Comparison of ENCODE assay signal across 3 cellular contexts in genomic region chr18:5238371-5238758, GRCh38.
TF ChIP-seq lines count a peak whose summit lies in the region.

No MANE protein-coding gene starts in this region.

TF ChIP-seq in A549, 52 proteins besides CTCF, POLR2A, EP300 and RAD21 (continued from another document):
- TF ChIP-seq, protein P1, sequence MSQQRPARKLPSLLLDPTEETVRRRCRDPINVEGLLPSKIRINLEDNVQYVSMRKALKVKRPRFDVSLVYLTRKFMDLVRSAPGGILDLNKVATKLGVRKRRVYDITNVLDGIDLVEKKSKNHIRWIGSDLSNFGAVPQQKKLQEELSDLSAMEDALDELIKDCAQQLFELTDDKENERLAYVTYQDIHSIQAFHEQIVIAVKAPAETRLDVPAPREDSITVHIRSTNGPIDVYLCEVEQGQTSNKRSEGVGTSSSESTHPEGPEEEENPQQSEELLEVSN (IDR thresholded peaks at IDR 0.05; ENCODE audit: borderline replicate concordance, low read depth), result no peak
- TF ChIP-seq CBX8 (IDR thresholded peaks at IDR 0.05), result no peak
- no peak for TF ChIP-seq MYC (IDR thresholded peaks at IDR 0.05; ENCODE audit: borderline replicate concordance, low read length)
- no peak for TF ChIP-seq ZSCAN20 (CRISPR knock-in tag; IDR thresholded peaks at IDR 0.05)
- TF ChIP-seq ATOH8 (CRISPR knock-in tag; IDR thresholded peaks at IDR 0.05; ENCODE audit: low read depth), result no peak
- TF ChIP-seq MAX (IDR thresholded peaks at IDR 0.05), result no peak
- no peak for TF ChIP-seq FOSL2 (IDR thresholded peaks at IDR 0.05)
- no peak for TF ChIP-seq FOSL2 (CRISPR knock-in tag; IDR thresholded peaks at IDR 0.05)
- no peak for TF ChIP-seq RFX5 (IDR thresholded peaks at IDR 0.05)
- TF ChIP-seq, protein P2, sequence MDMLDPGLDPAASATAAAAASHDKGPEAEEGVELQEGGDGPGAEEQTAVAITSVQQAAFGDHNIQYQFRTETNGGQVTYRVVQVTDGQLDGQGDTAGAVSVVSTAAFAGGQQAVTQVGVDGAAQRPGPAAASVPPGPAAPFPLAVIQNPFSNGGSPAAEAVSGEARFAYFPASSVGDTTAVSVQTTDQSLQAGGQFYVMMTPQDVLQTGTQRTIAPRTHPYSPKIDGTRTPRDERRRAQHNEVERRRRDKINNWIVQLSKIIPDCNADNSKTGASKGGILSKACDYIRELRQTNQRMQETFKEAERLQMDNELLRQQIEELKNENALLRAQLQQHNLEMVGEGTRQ (IDR thresholded peaks at IDR 0.05), result no peak
- TF ChIP-seq CBX2 (IDR thresholded peaks at IDR 0.05; ENCODE audit: borderline replicate concordance, low read depth), result no peak

TF ChIP-seq in SK-N-SH treated with all-trans-retinoic acid at 6 μM for 48 hours, 23 proteins besides CTCF, POLR2A, EP300 and RAD21:
- TF ChIP-seq, protein P3, sequence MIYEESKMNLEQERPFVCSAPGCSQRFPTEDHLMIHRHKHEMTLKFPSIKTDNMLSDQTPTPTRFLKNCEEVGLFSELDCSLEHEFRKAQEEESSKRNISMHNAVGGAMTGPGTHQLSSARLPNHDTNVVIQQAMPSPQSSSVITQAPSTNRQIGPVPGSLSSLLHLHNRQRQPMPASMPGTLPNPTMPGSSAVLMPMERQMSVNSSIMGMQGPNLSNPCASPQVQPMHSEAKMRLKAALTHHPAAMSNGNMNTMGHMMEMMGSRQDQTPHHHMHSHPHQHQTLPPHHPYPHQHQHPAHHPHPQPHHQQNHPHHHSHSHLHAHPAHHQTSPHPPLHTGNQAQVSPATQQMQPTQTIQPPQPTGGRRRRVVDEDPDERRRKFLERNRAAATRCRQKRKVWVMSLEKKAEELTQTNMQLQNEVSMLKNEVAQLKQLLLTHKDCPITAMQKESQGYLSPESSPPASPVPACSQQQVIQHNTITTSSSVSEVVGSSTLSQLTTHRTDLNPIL (CRISPR knock-in tag; IDR thresholded peaks at IDR 0.05; ENCODE audit: low read depth), result no peak
- TF ChIP-seq, protein P4, sequence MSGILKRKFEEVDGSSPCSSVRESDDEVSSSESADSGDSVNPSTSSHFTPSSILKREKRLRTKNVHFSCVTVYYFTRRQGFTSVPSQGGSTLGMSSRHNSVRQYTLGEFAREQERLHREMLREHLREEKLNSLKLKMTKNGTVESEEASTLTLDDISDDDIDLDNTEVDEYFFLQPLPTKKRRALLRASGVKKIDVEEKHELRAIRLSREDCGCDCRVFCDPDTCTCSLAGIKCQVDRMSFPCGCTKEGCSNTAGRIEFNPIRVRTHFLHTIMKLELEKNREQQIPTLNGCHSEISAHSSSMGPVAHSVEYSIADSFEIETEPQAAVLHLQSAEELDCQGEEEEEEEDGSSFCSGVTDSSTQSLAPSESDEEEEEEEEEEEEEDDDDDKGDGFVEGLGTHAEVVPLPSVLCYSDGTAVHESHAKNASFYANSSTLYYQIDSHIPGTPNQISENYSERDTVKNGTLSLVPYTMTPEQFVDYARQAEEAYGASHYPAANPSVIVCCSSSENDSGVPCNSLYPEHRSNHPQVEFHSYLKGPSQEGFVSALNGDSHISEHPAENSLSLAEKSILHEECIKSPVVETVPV (CRISPR knock-in tag; IDR thresholded peaks at IDR 0.05), result no peak
- TF ChIP-seq PPARA (CRISPR knock-in tag; IDR thresholded peaks at IDR 0.05; ENCODE audit: borderline replicate concordance) (no peak), RARB (CRISPR knock-in tag; IDR thresholded peaks at IDR 0.05) (no peak), PATZ1 (CRISPR knock-in tag; IDR thresholded peaks at IDR 0.05; ENCODE audit: borderline replicate concordance) (no peak), ISL1 (CRISPR knock-in tag; IDR thresholded peaks at IDR 0.05) (no peak), GLIS3 (CRISPR knock-in tag; IDR thresholded peaks at IDR 0.05) (no peak), ZNF70 (CRISPR knock-in tag; IDR thresholded peaks at IDR 0.05) (no peak), ZC3H10 (CRISPR knock-in tag; IDR thresholded peaks at IDR 0.05) (no peak), ARNTL (CRISPR knock-in tag; IDR thresholded peaks at IDR 0.05; ENCODE audit: borderline replicate concordance, low read depth) (no peak), ESRRG (CRISPR knock-in tag; IDR thresholded peaks at IDR 0.05) (no peak), TOX (CRISPR knock-in tag; IDR thresholded peaks at IDR 0.05; ENCODE audit: borderline replicate concordance) (no peak), ZFP3 (CRISPR knock-in tag; IDR thresholded peaks at IDR 0.05) (no peak), OSR1 (CRISPR knock-in tag; IDR thresholded peaks at IDR 0.05) (no peak), BACH2 (CRISPR knock-in tag; IDR thresholded peaks at IDR 0.05; ENCODE audit: borderline replicate concordance) (no peak)

TF ChIP-seq in K562, 482 proteins besides CTCF, POLR2A, EP300 and RAD21 (continues in another document):
- TF ChIP-seq, protein P5, sequence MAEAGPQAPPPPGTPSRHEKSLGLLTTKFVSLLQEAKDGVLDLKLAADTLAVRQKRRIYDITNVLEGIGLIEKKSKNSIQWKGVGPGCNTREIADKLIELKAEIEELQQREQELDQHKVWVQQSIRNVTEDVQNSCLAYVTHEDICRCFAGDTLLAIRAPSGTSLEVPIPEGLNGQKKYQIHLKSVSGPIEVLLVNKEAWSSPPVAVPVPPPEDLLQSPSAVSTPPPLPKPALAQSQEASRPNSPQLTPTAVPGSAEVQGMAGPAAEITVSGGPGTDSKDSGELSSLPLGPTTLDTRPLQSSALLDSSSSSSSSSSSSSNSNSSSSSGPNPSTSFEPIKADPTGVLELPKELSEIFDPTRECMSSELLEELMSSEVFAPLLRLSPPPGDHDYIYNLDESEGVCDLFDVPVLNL (CRISPR knock-in tag; IDR thresholded peaks at IDR 0.05; ENCODE audit: low read depth), result no peak
- TF ChIP-seq NR2C2 (CRISPR knock-in tag; IDR thresholded peaks at IDR 0.05), result no peak
- peak; percentile 42; the same call in 1 of the 2 replicates for TF ChIP-seq NR2C2 (tag; IDR thresholded peaks at IDR 0.05)
- no peak for TF ChIP-seq RBM39 (optimal IDR thresholded peaks at IDR 0.05; ENCODE audit: low read depth, low read length)
- no peak for TF ChIP-seq RB1 (IDR thresholded peaks at IDR 0.05; ENCODE audit: low read depth)
- no peak for TF ChIP-seq HNRNPH1 (optimal IDR thresholded peaks at IDR 0.05; ENCODE audit: low read depth, low read length)
- TF ChIP-seq, protein P6, sequence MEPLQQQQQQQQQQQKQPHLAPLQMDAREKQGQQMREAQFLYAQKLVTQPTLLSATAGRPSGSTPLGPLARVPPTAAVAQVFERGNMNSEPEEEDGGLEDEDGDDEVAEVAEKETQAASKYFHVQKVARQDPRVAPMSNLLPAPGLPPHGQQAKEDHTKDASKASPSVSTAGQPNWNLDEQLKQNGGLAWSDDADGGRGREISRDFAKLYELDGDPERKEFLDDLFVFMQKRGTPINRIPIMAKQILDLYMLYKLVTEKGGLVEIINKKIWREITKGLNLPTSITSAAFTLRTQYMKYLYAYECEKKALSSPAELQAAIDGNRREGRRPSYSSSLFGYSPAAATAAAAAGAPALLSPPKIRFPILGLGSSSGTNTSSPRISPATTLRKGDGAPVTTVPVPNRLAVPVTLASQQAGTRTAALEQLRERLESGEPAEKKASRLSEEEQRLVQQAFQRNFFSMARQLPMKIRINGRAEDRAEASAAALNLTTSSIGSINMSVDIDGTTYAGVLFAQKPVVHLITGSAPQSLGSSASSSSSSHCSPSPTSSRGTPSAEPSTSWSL (CRISPR knock-in tag; IDR thresholded peaks at IDR 0.05; ENCODE audit: borderline replicate concordance), result no peak
- no peak for TF ChIP-seq ZNF121 (CRISPR knock-in tag; conservative IDR thresholded peaks at IDR 0.05)
- TF ChIP-seq, protein P7, sequence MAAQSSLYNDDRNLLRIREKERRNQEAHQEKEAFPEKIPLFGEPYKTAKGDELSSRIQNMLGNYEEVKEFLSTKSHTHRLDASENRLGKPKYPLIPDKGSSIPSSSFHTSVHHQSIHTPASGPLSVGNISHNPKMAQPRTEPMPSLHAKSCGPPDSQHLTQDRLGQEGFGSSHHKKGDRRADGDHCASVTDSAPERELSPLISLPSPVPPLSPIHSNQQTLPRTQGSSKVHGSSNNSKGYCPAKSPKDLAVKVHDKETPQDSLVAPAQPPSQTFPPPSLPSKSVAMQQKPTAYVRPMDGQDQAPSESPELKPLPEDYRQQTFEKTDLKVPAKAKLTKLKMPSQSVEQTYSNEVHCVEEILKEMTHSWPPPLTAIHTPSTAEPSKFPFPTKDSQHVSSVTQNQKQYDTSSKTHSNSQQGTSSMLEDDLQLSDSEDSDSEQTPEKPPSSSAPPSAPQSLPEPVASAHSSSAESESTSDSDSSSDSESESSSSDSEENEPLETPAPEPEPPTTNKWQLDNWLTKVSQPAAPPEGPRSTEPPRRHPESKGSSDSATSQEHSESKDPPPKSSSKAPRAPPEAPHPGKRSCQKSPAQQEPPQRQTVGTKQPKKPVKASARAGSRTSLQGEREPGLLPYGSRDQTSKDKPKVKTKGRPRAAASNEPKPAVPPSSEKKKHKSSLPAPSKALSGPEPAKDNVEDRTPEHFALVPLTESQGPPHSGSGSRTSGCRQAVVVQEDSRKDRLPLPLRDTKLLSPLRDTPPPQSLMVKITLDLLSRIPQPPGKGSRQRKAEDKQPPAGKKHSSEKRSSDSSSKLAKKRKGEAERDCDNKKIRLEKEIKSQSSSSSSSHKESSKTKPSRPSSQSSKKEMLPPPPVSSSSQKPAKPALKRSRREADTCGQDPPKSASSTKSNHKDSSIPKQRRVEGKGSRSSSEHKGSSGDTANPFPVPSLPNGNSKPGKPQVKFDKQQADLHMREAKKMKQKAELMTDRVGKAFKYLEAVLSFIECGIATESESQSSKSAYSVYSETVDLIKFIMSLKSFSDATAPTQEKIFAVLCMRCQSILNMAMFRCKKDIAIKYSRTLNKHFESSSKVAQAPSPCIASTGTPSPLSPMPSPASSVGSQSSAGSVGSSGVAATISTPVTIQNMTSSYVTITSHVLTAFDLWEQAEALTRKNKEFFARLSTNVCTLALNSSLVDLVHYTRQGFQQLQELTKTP (IDR thresholded peaks at IDR 0.05; ENCODE audit: low read depth in 1 of 2, partially characterized antibody in 2 of 2), result no peak
- TF ChIP-seq, protein P8, sequence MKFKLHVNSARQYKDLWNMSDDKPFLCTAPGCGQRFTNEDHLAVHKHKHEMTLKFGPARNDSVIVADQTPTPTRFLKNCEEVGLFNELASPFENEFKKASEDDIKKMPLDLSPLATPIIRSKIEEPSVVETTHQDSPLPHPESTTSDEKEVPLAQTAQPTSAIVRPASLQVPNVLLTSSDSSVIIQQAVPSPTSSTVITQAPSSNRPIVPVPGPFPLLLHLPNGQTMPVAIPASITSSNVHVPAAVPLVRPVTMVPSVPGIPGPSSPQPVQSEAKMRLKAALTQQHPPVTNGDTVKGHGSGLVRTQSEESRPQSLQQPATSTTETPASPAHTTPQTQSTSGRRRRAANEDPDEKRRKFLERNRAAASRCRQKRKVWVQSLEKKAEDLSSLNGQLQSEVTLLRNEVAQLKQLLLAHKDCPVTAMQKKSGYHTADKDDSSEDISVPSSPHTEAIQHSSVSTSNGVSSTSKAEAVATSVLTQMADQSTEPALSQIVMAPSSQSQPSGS (CRISPR knock-in tag; IDR thresholded peaks at IDR 0.05), result no peak
- TF ChIP-seq PCBP1 (IDR thresholded peaks at IDR 0.05; ENCODE audit: low read depth, low read length, poor library complexity, severe bottlenecking), result no peak
- TF ChIP-seq RCOR1 (IDR thresholded peaks at IDR 0.05; ENCODE audit: borderline replicate concordance in 1 of 2, low read depth in 2 of 2, low read length in 2 of 2), result no peak
- no peak for TF ChIP-seq ZNF23 (CRISPR knock-in tag; IDR thresholded peaks at IDR 0.05)
- TF ChIP-seq ZNF668 (CRISPR knock-in tag; IDR thresholded peaks at IDR 0.05), result no peak
- TF ChIP-seq ZFPM2 (CRISPR knock-in tag; IDR thresholded peaks at IDR 0.05), result 0 out of 2 replicates have a peak, but pooled peaks have one; percentile 8
- no peak for TF ChIP-seq ZNF124 (CRISPR knock-in tag; IDR thresholded peaks at IDR 0.05)
- 0 out of 2 replicates have a peak, but pooled peaks have one; percentile 3 for TF ChIP-seq ZNF644 (tag; IDR thresholded peaks at IDR 0.05; ENCODE audit: low read depth)
- no peak for TF ChIP-seq JUN (IDR thresholded peaks at IDR 0.05; ENCODE audit: borderline replicate concordance, low read depth, low read length)
- no peak for TF ChIP-seq JUN (CRISPR knock-in tag; IDR thresholded peaks at IDR 0.05; ENCODE audit: borderline replicate concordance)
- TF ChIP-seq ZNF134 (CRISPR knock-in tag; conservative IDR thresholded peaks at IDR 0.05), result no peak
- TF ChIP-seq HLTF (IDR thresholded peaks at IDR 0.05), result no peak
- TF ChIP-seq RBBP5 (IDR thresholded peaks at IDR 0.05; ENCODE audit: borderline replicate concordance, insufficient read depth, low read length, poor library complexity, severe bottlenecking), result peak; percentile 6
- TF ChIP-seq ZNF232 (CRISPR knock-in tag; IDR thresholded peaks at IDR 0.05), result no peak
- no peak for TF ChIP-seq ZNF184 (CRISPR knock-in tag; IDR thresholded peaks at IDR 0.05)
- TF ChIP-seq SETDB1 (IDR thresholded peaks at IDR 0.05; ENCODE audit: low read length), result no peak
- TF ChIP-seq KDM5B (IDR thresholded peaks at IDR 0.05; ENCODE audit: insufficient replicate concordance, low read depth, low read length), result no peak
- TF ChIP-seq MYC (IDR thresholded peaks at IDR 0.05; ENCODE audit: low read depth, low read length), result no peak
- no peak for TF ChIP-seq MYC (CRISPR knock-in tag; IDR thresholded peaks at IDR 0.05; ENCODE audit: borderline replicate concordance, low read depth)
- TF ChIP-seq IFI16 (CRISPR knock-in tag; IDR thresholded peaks at IDR 0.05), result no peak
- TF ChIP-seq, protein P9, sequence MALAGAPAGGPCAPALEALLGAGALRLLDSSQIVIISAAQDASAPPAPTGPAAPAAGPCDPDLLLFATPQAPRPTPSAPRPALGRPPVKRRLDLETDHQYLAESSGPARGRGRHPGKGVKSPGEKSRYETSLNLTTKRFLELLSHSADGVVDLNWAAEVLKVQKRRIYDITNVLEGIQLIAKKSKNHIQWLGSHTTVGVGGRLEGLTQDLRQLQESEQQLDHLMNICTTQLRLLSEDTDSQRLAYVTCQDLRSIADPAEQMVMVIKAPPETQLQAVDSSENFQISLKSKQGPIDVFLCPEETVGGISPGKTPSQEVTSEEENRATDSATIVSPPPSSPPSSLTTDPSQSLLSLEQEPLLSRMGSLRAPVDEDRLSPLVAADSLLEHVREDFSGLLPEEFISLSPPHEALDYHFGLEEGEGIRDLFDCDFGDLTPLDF (CRISPR knock-in tag; IDR thresholded peaks at IDR 0.05), result no peak
- TF ChIP-seq ZNF316 (IDR thresholded peaks at IDR 0.05), result peak; percentile 7; the same call in 1 of the 2 replicates
- TF ChIP-seq NR0B1 (IDR thresholded peaks at IDR 0.05; ENCODE audit: partially characterized antibody), result no peak
- no peak for TF ChIP-seq EZH2 (IDR thresholded peaks at IDR 0.05; ENCODE audit: borderline replicate concordance, low read depth, low read length)
- TF ChIP-seq PRMT5 (CRISPR knock-in tag; IDR thresholded peaks at IDR 0.05), result no peak; the same call in 1 of the 2 replicates
